8 cellular contexts compared by ENCODE assay signal in genomic region chr10:5776150-5776880, GRCh38. TPM values are rescaled to one million over a fixed set of nuclear protein-coding genes. Genes with fewer than 3 reads are reported as not detected.
DNase-seq lines count a peak whose midpoint lies in the region; ATAC-seq and TF ChIP-seq lines count a peak whose summit lies in the region.

No MANE protein-coding gene starts in this region.

- no peak overlapping the region for H3K27ac ChIP-seq in iPS DF 6.9 (ENCODE audit: low read length)

- H3K27me3 ChIP-seq in iPS DF 6.9 (ENCODE audit: control insufficient read depth, insufficient read depth, low read length), result no peaks in the 10 kb centered on the region

- H3K9me3 ChIP-seq in iPS DF 6.9 (ENCODE audit: control insufficient read depth, insufficient read depth, low read length), result no peaks in the 10 kb centered on the region

- peaks cover 75% of the 10 kb centered on the region for H3K36me3 Mint-ChIP-seq in activated CD4-positive, alpha-beta T cell treated with anti-CD3 and anti-CD28 coated beads for 36 hours (ENCODE audit: low read depth)

- WGBS in iPS DF 6.9 (ENCODE audit: insufficient coverage, insufficient read length), result no CpG with 5 or more reads among the region's 7 CpGs

- TF ChIP-seq CTCF in GM10248 (IDR thresholded peaks at IDR 0.05; ENCODE audit: control extremely low read depth, extremely low read depth, low read depth, missing control alignments), result no peak

- 0 out of 2 replicates have a peak, but pooled peaks cover 1% of the 10 kb centered on the region for H3K4me1 ChIP-seq in iPS DF 6.9 (ENCODE audit: control insufficient read depth, insufficient read depth, low read length)

- peak overlapping the region; percentile 47 for H3K4me3 Mint-ChIP-seq in activated CD4-positive, alpha-beta T cell treated with anti-CD3 and anti-CD28 coated beads for 36 hours

- H3K4me1 Mint-ChIP-seq in activated CD4-positive, alpha-beta T cell treated with anti-CD3 and anti-CD28 coated beads for 36 hours, result peaks cover 53% of the 10 kb centered on the region

- H3K9me3 Mint-ChIP-seq in activated CD4-positive, alpha-beta T cell treated with anti-CD3 and anti-CD28 coated beads for 36 hours (ENCODE audit: low read depth), result no peaks in the 10 kb centered on the region

- intact Hi-C loops in activated CD4-positive, alpha-beta T cell treated with anti-CD3 and anti-CD28 coated beads for 36 hours (cut with DNase I, micrococcal nuclease), result loop anchor here in 1 of 2 experiments (5.0 kb wide), 1 partner anchor 36 kb away; the partner anchor contains the start of gene GDI2

- CTCF ChIA-PET in activated CD4-positive, alpha-beta T cell treated with anti-CD3 and anti-CD28 coated beads for 36 hours (lab: Charles Lee), result interaction anchor here (0.8 to 2.5 kb wide), 9 partner anchors 7 to 249 kb away, joined by 3 to 6 read pairs (median 4); no protein-coding TSS in a partner anchor
- CTCF ChIA-PET in GM10248 (lab: Yijun Ruan, JAX), result interaction anchor here (1.3 to 2.8 kb wide), 4 partner anchors 12 to 28 kb away, joined by 3 to 9 read pairs (median 6); no protein-coding TSS in a partner anchor

- H3K27me3 Mint-ChIP-seq in activated CD4-positive, alpha-beta T cell treated with anti-CD3 and anti-CD28 coated beads for 36 hours, result no peaks in the 10 kb centered on the region

- H3K4me3 ChIP-seq in iPS DF 6.9 (ENCODE audit: low read length), result no peak overlapping the region

- ATAC-seq in activated CD4-positive, alpha-beta T cell treated with anti-CD3 and anti-CD28 coated beads for 36 hours, result peak; percentile 17

- POLR2A ChIA-PET in activated CD4-positive, alpha-beta T cell treated with anti-CD3 and anti-CD28 coated beads for 36 hours (lab: Charles Lee), result interaction anchor here (1.3 kb wide), 1 partner anchor 19 kb away, joined by 4 read pairs; no protein-coding TSS in a partner anchor
- POLR2A ChIA-PET in GM10248 (lab: Yijun Ruan, JAX), result no interaction called here

- peak overlapping the region; percentile 87 for H3K27ac Mint-ChIP-seq in activated CD4-positive, alpha-beta T cell treated with anti-CD3 and anti-CD28 coated beads for 36 hours

- H3K36me3 ChIP-seq in iPS DF 6.9 (ENCODE audit: control insufficient read depth, insufficient read depth, low read length), result no peaks in the 10 kb centered on the region

- no peak for DNase-seq in activated CD4-positive, alpha-beta T cell treated with anti-CD3 and anti-CD28 coated beads for 36 hours
- no peak for DNase-seq in activated CD4-positive, alpha-beta T cell treated with anti-CD3 and anti-CD28 coated beads for 1 hour
- DNase-seq in amniotic epithelial cell (ENCODE audit: low read depth) (peak; percentile 35), iPS DF 6.9 (ENCODE audit: low read depth, low spot score) (peak; percentile 9), superior temporal gyrus (ENCODE audit: extremely low spot score) (peak; percentile 50), NCI-H774 (lab: John Stamatoyannopoulos, UW) (no peak), GM10248 (ENCODE audit: extremely low spot score) (no peak), foreskin melanocyte (no peak)

RNA-seq across cellular contexts. Expression of gene GDI2, which starts 36.9 kb away (rescaled TPM):
- 100 to 1,000 TPM; 276 to 290 TPM for total RNA-seq in activated CD4-positive, alpha-beta T cell treated with anti-CD3 and anti-CD28 coated beads for 36 hours

Comparison
In these comparisons a context has a peak if more than half of its experiments do, and no peak if none do; other contexts are left out.
1. DNase-seq: peak in amniotic epithelial cell (single experiment), iPS DF 6.9 (single experiment) and superior temporal gyrus (single experiment); none in activated CD4-positive, alpha-beta T cell treated with anti-CD3 and anti-CD28 coated beads for 36 hours (single experiment), activated CD4-positive, alpha-beta T cell treated with anti-CD3 and anti-CD28 coated beads for 1 hour (single experiment), NCI-H774 (single experiment), GM10248 (single experiment) and foreskin melanocyte (single experiment).